Comparison of ENCODE assay signal across 35 cellular contexts in the genomic region with DNA sequence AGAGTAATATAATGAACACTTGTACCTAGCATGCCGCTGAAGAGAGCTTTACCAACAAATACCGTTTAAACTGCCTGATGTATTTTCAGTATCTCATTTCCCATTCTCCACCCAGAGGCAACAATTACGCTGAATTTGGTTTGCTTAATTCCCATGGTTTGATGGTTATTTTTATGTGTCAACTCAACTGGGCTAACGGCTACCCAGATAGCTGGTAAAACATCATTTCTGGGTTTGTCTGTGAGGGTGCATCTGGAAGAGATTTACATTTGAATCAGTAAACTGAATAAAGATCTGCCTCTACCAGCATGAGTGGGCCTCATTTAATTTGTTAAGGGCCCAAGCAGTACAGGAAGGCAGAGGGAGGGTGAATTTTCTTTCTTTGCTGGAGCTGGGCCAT.
"Had no signal": no experiment of that assay in that cellular context is flagged by ENCODE, and none has a peak within 500 bp of the region (broad histone marks: within the 10 kb centered on the region; RNA-seq: fewer than 3 reads in every experiment).

No MANE protein-coding gene starts in this region.

- H3K9me3 Mint-ChIP-seq: activated B cell treated with CpG ODN at 0.5 μM for 24 hours; activated CD4-positive, alpha-beta T cell treated with anti-CD3 and anti-CD28 coated beads, Interleukin-2, amount 10 ng/mL, durations not matched to agents 24 days and 14 days; activated CD8-positive, alpha-beta T cell treated with anti-CD3 and anti-CD28 coated beads for 36 hours; activated naive CD4-positive, alpha-beta T cell treated with anti-CD3 and anti-CD28 coated beads for 36 hours; activated T-cell treated with anti-CD3 and anti-CD28 coated beads, Interleukin-2, amount 50 U/mL, for 4 hours; activated T-cell treated with anti-CD3 and anti-CD28 coated beads, Interleukin-2, amount 50 U/mL, for 72 hours; activated T-helper 17 cell treated with anti-CD3 and anti-CD28 coated beads, Interleukin-2, amount 50 U/mL, for 72 hours; central memory CD8-positive, alpha-beta T cell; T-helper 2 cell treated with Interferon-gamma antibody and Interleukin-4, amounts not matched to agents 5 μg/mL and 100 μg/mL, for 36 hours had no signal

- H3K27ac ChIP-seq: adrenal gland, body of pancreas, brain microvascular endothelial cell, cardiac muscle cell, WERI-Rb-1 had no signal

- ATAC-seq: activated T-cell treated with anti-CD3 and anti-CD28 coated beads, Interleukin-2, amount 50 U/mL, for 4 hours; body of pancreas had no signal

- DNase-seq: activated B cell treated with CpG ODN at 0.5 μM for 24 hours; activated CD4-positive, alpha-beta T cell treated with anti-CD3 and anti-CD28 coated beads for 4 hours; activated CD4-positive, alpha-beta T cell treated with anti-CD3 and anti-CD28 coated beads, Interleukin-2, amount 10 ng/mL, durations not matched to agents 24 days and 14 days; activated CD4-positive, alpha-beta T cell treated with anti-CD3 and anti-CD28 coated beads, Interleukin-2, amount 50 U/mL, for 1 hour; activated CD4-positive, alpha-beta T cell treated with anti-CD3 and anti-CD28 coated beads, Interleukin-2, amount 50 U/mL, for 4 hours; activated CD4-positive, CD25-positive, alpha-beta regulatory T cell treated with anti-CD3 and anti-CD28 coated beads, Interleukin-2, amount 50 U/mL, for 72 hours; activated CD8-positive, alpha-beta memory T cell treated with anti-CD3 and anti-CD28 coated beads, Interleukin-2, amount 50 U/mL, for 4 hours; activated CD8-positive, alpha-beta T cell treated with anti-CD3 and anti-CD28 coated beads for 36 hours; activated effector memory CD4-positive, alpha-beta T cell treated with anti-CD3 and anti-CD28 coated beads, Interleukin-2, amount 50 U/mL, for 16 hours; activated gamma-delta T cell treated with Interleukin-2 at 50 U/mL for 16 hours; activated naive CD4-positive, alpha-beta T cell; activated naive CD4-positive, alpha-beta T cell treated with anti-CD3 and anti-CD28 coated beads for 36 hours; activated naive CD4-positive, alpha-beta T cell treated with anti-CD3 and anti-CD28 coated beads, Interleukin-2, amount 50 U/mL, for 16 hours; activated naive CD8-positive, alpha-beta T cell treated with anti-CD3 and anti-CD28 coated beads for 36 hours; activated T-cell treated with anti-CD3 and anti-CD28 coated beads for 4 hours; activated T-cell treated with anti-CD3 and anti-CD28 coated beads, Interleukin-2, amount 50 U/mL, for 1 hour; activated T-cell treated with anti-CD3 and anti-CD28 coated beads, Interleukin-2, amount 50 U/mL, for 4 hours; activated T-cell treated with anti-CD3 and anti-CD28 coated beads, Interleukin-2, amount 50 U/mL, for 72 hours; adrenal gland; amniotic stem cell; aorta; body of pancreas; brain microvascular endothelial cell; caudate nucleus; cerebellar nuclear complex; T-helper 1 cell; T-helper 9 cell; WERI-Rb-1 had no signal

- H3K27me3 ChIP-seq: adrenal gland, body of pancreas, brain microvascular endothelial cell, cardiac muscle cell had no signal

- H3K27me3 Mint-ChIP-seq: activated B cell treated with CpG ODN at 0.5 μM for 24 hours; activated CD4-positive, alpha-beta T cell treated with anti-CD3 and anti-CD28 coated beads, Interleukin-2, amount 10 ng/mL, durations not matched to agents 24 days and 14 days; activated CD8-positive, alpha-beta T cell treated with anti-CD3 and anti-CD28 coated beads for 36 hours; activated T-helper 17 cell treated with anti-CD3 and anti-CD28 coated beads, Interleukin-2, amount 50 U/mL, for 72 hours; central memory CD8-positive, alpha-beta T cell had no signal

- H3K4me1 ChIP-seq: adrenal gland, body of pancreas had no signal

- H3K36me3 ChIP-seq: adrenal gland, brain microvascular endothelial cell, cardiac muscle cell had no signal

- H3K27ac Mint-ChIP-seq: activated B cell treated with CpG ODN at 0.5 μM for 24 hours; activated CD4-positive, alpha-beta T cell treated with anti-CD3 and anti-CD28 coated beads, Interleukin-2, amount 10 ng/mL, durations not matched to agents 24 days and 14 days; activated CD8-positive, alpha-beta T cell treated with anti-CD3 and anti-CD28 coated beads for 36 hours; activated naive CD4-positive, alpha-beta T cell treated with anti-CD3 and anti-CD28 coated beads for 36 hours; activated naive CD4-positive, alpha-beta T cell treated with anti-CD3 and anti-CD28 coated beads, Interleukin-2, amount 50 U/mL, for 72 hours; activated naive CD8-positive, alpha-beta T cell treated with anti-CD3 and anti-CD28 coated beads for 36 hours; activated T-helper 1 cell treated with anti-CD3 and anti-CD28 coated beads, Interleukin-12 subunit alpha, Interleukin-12 subunit beta, Interleukin-2, Interleukin-4 antibody, amounts not matched to agents 30 ng/mL and 10 ng/mL and 1 ng/mL, durations not matched to agents 14 hours and 24 hours and 36 hours; T-helper 2 cell treated with Interferon-gamma antibody and Interleukin-4, amounts not matched to agents 5 μg/mL and 100 μg/mL, for 36 hours had no signal

- H3K4me3 ChIP-seq: adrenal gland, body of pancreas, cardiac muscle cell had no signal

- H3K9me3 ChIP-seq: adrenal gland, body of pancreas had no signal

- H3K4me1 Mint-ChIP-seq: activated B cell treated with CpG ODN at 0.5 μM for 24 hours; activated T-helper 17 cell treated with anti-CD3 and anti-CD28 coated beads, Interleukin-2, amount 50 U/mL, for 72 hours; central memory CD8-positive, alpha-beta T cell had no signal

- H3K4me3 Mint-ChIP-seq: activated B cell treated with CpG ODN at 0.5 μM for 24 hours; activated CD4-positive, alpha-beta T cell treated with anti-CD3 and anti-CD28 coated beads, Interleukin-2, amount 10 ng/mL, durations not matched to agents 24 days and 14 days; activated CD8-positive, alpha-beta T cell treated with anti-CD3 and anti-CD28 coated beads for 36 hours; activated naive CD4-positive, alpha-beta T cell treated with anti-CD3 and anti-CD28 coated beads for 36 hours; activated naive CD8-positive, alpha-beta T cell treated with anti-CD3 and anti-CD28 coated beads for 36 hours; activated T-cell treated with anti-CD3 and anti-CD28 coated beads, Interleukin-2, amount 50 U/mL, for 4 hours; activated T-cell treated with anti-CD3 and anti-CD28 coated beads, Interleukin-2, amount 50 U/mL, for 72 hours; activated T-helper 1 cell treated with anti-CD3 and anti-CD28 coated beads, Interleukin-12 subunit alpha, Interleukin-12 subunit beta, Interleukin-2, Interleukin-4 antibody, amounts not matched to agents 30 ng/mL and 10 ng/mL and 1 ng/mL, durations not matched to agents 14 hours and 24 hours and 36 hours; activated T-helper 17 cell treated with anti-CD3 and anti-CD28 coated beads, Interleukin-2, amount 50 U/mL, for 72 hours; central memory CD8-positive, alpha-beta T cell; T-helper 1 cell treated with Interleukin-12 subunit alpha and Interleukin-12 subunit beta and Interleukin-4 antibody, amounts not matched to agents 30 μg/mL and 1 μg/mL, for 36 hours; T-helper 2 cell treated with Interferon-gamma antibody and Interleukin-4, amounts not matched to agents 5 μg/mL and 100 μg/mL, for 36 hours had no signal

- H3K36me3 Mint-ChIP-seq: activated naive CD4-positive, alpha-beta T cell treated with anti-CD3 and anti-CD28 coated beads, Interleukin-2, amount 50 U/mL, for 72 hours; activated naive CD8-positive, alpha-beta T cell treated with anti-CD3 and anti-CD28 coated beads for 36 hours had no signal
